9 cellular contexts compared by ENCODE assay signal in the genomic region with DNA sequence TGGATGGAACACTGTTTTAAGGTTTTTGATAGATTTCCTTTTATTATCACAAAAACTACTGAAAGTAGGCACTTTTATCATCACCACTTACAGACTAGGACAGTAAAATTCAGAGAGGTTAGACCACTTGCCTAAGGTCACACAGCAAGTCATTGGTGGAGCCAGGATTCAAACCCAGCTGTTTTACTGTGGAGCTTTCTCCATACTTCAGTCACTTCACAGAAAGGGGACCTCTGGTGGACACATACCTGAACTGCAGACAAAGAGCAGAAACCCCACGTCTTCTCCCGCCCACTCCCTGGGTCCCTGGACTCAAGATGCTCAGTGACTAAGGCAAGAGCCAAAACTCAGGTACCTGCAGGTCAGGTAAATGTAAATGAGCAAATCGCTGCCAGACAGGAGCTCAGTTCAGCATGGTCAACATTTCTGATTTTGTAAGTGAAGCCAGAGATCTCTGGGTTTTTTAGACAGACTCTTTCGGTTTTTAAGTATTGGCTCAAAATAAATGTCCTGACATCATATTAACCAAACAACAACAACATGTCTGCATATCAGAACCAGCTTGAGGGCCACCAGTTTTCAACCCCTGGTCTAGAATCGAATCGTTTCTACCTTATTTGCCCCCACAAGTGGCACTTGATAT.
DNase-seq lines count a peak whose midpoint lies in the region; ATAC-seq and TF ChIP-seq lines count a peak whose summit lies in the region.
"Had no signal": no experiment of that assay in that cellular context is flagged by ENCODE, and none has a peak within 500 bp of the region (broad histone marks: within the 10 kb centered on the region; RNA-seq: fewer than 3 reads in every experiment).

No MANE protein-coding gene starts in this region.

- WGBS in heart left ventricle, 4 donors = 48 to 52% (median 50%) methylated on average over 6 of the region's 6 CpGs

- no peaks in the 10 kb centered on the region for H4K20me1 ChIP-seq in OCI-LY7 (ENCODE audit: insufficient read depth, low read length)

- ATAC-seq in heart left ventricle (no peak), GM21515 (IDR thresholded peaks at IDR 0.05; ENCODE audit: unreplicated experiment) (no peak)

- POLR2A ChIA-PET in OCI-LY7 (lab: Charles Lee) = no interaction called here

- no peak overlapping the region for H3K4me2 ChIP-seq in OCI-LY7 (ENCODE audit: low read length)

- no peaks in the 10 kb centered on the region for H3K9me2 ChIP-seq in OCI-LY7 (ENCODE audit: insufficient read depth, low read length)

- CTCF ChIA-PET in OCI-LY7 (lab: Charles Lee; ENCODE audit: unreplicated experiment) = no interaction called here

- intact Hi-C loops in OCI-LY7 (cut with micrococcal nuclease; ENCODE audit: unreplicated experiment) (no loop called here), heart left ventricle (cut with DNase I) (loop anchor here in 1 of 10 donors (5.0 kb wide), 1 partner anchor 645 kb away; no protein-coding TSS in a partner anchor)

- no peaks in the 10 kb centered on the region for H3K4me1 ChIP-seq in OCI-LY7 (ENCODE audit: insufficient read depth, low read length, poor library complexity, severe bottlenecking)
- H3K4me1 ChIP-seq in heart left ventricle = no peaks in the 10 kb centered on the region

- H3K27ac ChIP-seq in OCI-LY7 (ENCODE audit: low read depth, low read length, poor library complexity, severe bottlenecking) (no peak overlapping the region), heart left ventricle (no peak overlapping the region)

- H3K36me3 ChIP-seq in OCI-LY7 (ENCODE audit: insufficient read depth, low read length) (no peaks in the 10 kb centered on the region), heart left ventricle (no peaks in the 10 kb centered on the region)

- no peak for TF ChIP-seq POLR2A in heart left ventricle (IDR thresholded peaks at IDR 0.05)

- no TSS peak for BruUV-seq in OCI-LY7 (replicated peaks; lab: Mats Ljungman, UMichigan)

- H3K79me2 ChIP-seq in OCI-LY7 (ENCODE audit: insufficient read depth, low read depth, low read length) = no peaks in the 10 kb centered on the region

- H3K4me3 ChIP-seq in OCI-LY7 (ENCODE audit: low read depth, low read length, poor library complexity, severe bottlenecking) = no peak overlapping the region
- H3K4me3 ChIP-seq in heart left ventricle = no peak overlapping the region

- H3K9me3 ChIP-seq in OCI-LY7 (ENCODE audit: low read length) (no peaks in the 10 kb centered on the region), heart left ventricle (peaks cover 0 to 8% (median 0%) of the 10 kb centered on the region in 12 donors)

- DNase-seq in CD1c-positive myeloid dendritic cell (ENCODE audit: extremely low spot score) (peak; percentile 61), H4 (ENCODE audit: low spot score) (peak; percentile 46), OCI-LY7 (ENCODE audit: low spot score) (peak; percentile 51), activated T-helper 1 cell treated with Interleukin-2 at 50 U/mL for 16 hours (ENCODE audit: low read depth) (peak; percentile 12), heart left ventricle (no peak), putamen (ENCODE audit: low spot score) (no peak)
- DNase-seq in stimulated activated CD4-positive, alpha-beta T cell treated with anti-CD3 and anti-CD28 coated beads, Interleukin-15, amount 100 ng/mL, for 48 hours (ENCODE audit: low read depth in 2 of 2) = peak; percentile 29 to 67
- DNase-seq: right cardiac atrium had no signal

- peaks cover 0 to 26% (median 0%) of the 10 kb centered on the region in 9 donors for H3K27me3 ChIP-seq in heart left ventricle

- TF ChIP-seq CTCF in OCI-LY7 (conservative IDR thresholded peaks at IDR 0.05; ENCODE audit: low read length) (peak; percentile 77), heart left ventricle (IDR thresholded peaks at IDR 0.05) (peak in 11 of 12 donors; percentile 24 to 64 (median 53))

- no peak overlapping the region for H2AFZ ChIP-seq in OCI-LY7 (ENCODE audit: low read length)

Comparison
In these comparisons a context has a peak if more than half of its experiments do, and no peak if none do; other contexts are left out.
1. DNase-seq: peak in CD1c-positive myeloid dendritic cell (single experiment), H4 (single experiment), OCI-LY7 (single experiment), activated T-helper 1 cell treated with Interleukin-2 at 50 U/mL for 16 hours (single experiment) and stimulated activated CD4-positive, alpha-beta T cell treated with anti-CD3 and anti-CD28 coated beads, Interleukin-15, amount 100 ng/mL, for 48 hours (2 of 2); none in heart left ventricle (0 of 5) and putamen (single experiment).